ENCODE assay signal across 19 cellular contexts in genomic region chr22:31652911-31653684, GRCh38. TPM values are rescaled to one million over a fixed set of nuclear protein-coding genes. Genes with fewer than 3 reads are reported as not detected.
DNase-seq lines count a peak whose midpoint lies in the region; ATAC-seq, FAIRE-seq and TF ChIP-seq lines count a peak whose summit lies in the region.
"Had no signal": no experiment of that assay in that cellular context is flagged by ENCODE, and none has a peak within 500 bp of the region (broad histone marks: within the 10 kb centered on the region; RNA-seq: fewer than 3 reads in every experiment).

No MANE protein-coding gene starts in this region.

- H3K9me3 ChIP-seq in GM12878 (replicated peaks; ENCODE audit: control insufficient read depth, insufficient read depth, low read length) = no peaks in the 10 kb centered on the region
- H3K9me3 ChIP-seq: BE2C, Peyer's patch, right atrium auricular region had no signal

- CTCF ChIA-PET in GM12878 (lab: Yijun Ruan, JAX) (interaction anchor here (1.2 to 3.3 kb wide), 4 partner anchors 8 to 19 kb away, joined by 3 to 11 read pairs (median 8); no protein-coding TSS in a partner anchor), T-cell (lab: Charles Lee) (interaction anchor here in 1 of 2 donors (0.7 kb wide), 1 partner anchor 325 kb away, joined by 5 read pairs; no protein-coding TSS in a partner anchor)

- TF ChIP-seq EP300 in GM12878 (IDR thresholded peaks at IDR 0.05; ENCODE audit: borderline replicate concordance in 1 of 2, control insufficient read depth in 1 of 2, low read depth in 2 of 2, low read length in 2 of 2) = no peak

- no TSS peak for BruUV-seq in GM12878 (replicated peaks; lab: Mats Ljungman, UMichigan)

- H3K4me2 ChIP-seq in GM12878 (ENCODE audit: control insufficient read depth, insufficient read depth) = peak overlapping the region; percentile 73

- H3K36me3 Mint-ChIP-seq in T-cell = peaks cover 17% of the 10 kb centered on the region

- no peaks in the 10 kb centered on the region for H3K9me3 Mint-ChIP-seq in T-cell
- H3K9me3 Mint-ChIP-seq: stimulated activated effector memory CD8-positive, alpha-beta T cell treated with anti-CD3 and anti-CD28 coated beads, Interleukin-12 subunit alpha, Interleukin-12 subunit beta, amount 100 ng/mL, for 72 hours; T-helper 2 cell treated with Interferon-gamma antibody and Interleukin-4, amounts not matched to agents 5 μg/mL and 100 μg/mL, for 36 hours had no signal

- no peak for TF ChIP-seq CTCF in GM12878 (IDR thresholded peaks at IDR 0.05 in 2 of 3, conservative IDR thresholded peaks at IDR 0.05 in 1 of 3; ENCODE audit: control insufficient read depth in 2 of 3, extremely low read depth in 1 of 3, insufficient read depth in 1 of 3, low read depth in 3 of 3, low read length in 3 of 3)

- H3K4me1 ChIP-seq in GM12878 (ENCODE audit: control insufficient read depth, insufficient read depth, low read length) = peaks cover 39% of the 10 kb centered on the region
- H3K4me1 ChIP-seq: BE2C, Peyer's patch, right atrium auricular region had no signal

- no peaks in the 10 kb centered on the region for H3K27me3 ChIP-seq in GM12878 (replicated peaks in 1 of 2; ENCODE audit: control insufficient read depth in 2 of 2, insufficient read depth in 2 of 2, low read length in 1 of 2)
- H3K27me3 ChIP-seq: BE2C, Peyer's patch, right atrium auricular region had no signal

- no peaks in the 10 kb centered on the region for H3K36me3 ChIP-seq in GM12878 (ENCODE audit: control insufficient read depth in 2 of 2, insufficient read depth in 2 of 2, low read length in 1 of 2)

- peak; percentile 55 for DNase-seq in DMS153 treated with DMSO at 0.1 percent for 48 hours (lab: John Stamatoyannopoulos, UW; ENCODE audit: unreplicated experiment)
- DNase-seq in NCI-H146 treated with DMSO at 0.1 percent for 48 hours (lab: John Stamatoyannopoulos, UW; ENCODE audit: unreplicated experiment) = peak; percentile 59
- DNase-seq in GM12878 (ENCODE audit: low read depth, low spot score) = no peak
- DNase-seq in pons (ENCODE audit: low spot score) = peak; percentile 25
- no peak for DNase-seq in head of caudate nucleus
- no peak for DNase-seq in OCI-M2 (lab: John Stamatoyannopoulos, UW; ENCODE audit: unreplicated experiment)
- DNase-seq in T-cell = no peak
- DNase-seq: activated CD4-positive, alpha-beta T cell treated with anti-CD3 and anti-CD28 coated beads, Interleukin-2, amount 50 U/mL, for 48 hours; BE2C; NCI-H187; Peyer's patch; stimulated activated CD4-positive, alpha-beta T cell treated with anti-CD3 and anti-CD28 coated beads, Interleukin-4, amount 100 ng/mL, for 1 hour had no signal

- H3K9ac ChIP-seq in GM12878 (ENCODE audit: control insufficient read depth, insufficient read depth, low read length) = peak overlapping the region; percentile 56

- POLR2A ChIA-PET in GM12878 (lab: Charles Lee) (interaction anchor here (0.7 to 3.2 kb wide), 8 partner anchors 9 to 162 kb away, joined by 3 to 26 read pairs (median 4); partner anchors contain the start of genes DEPDC5 and PISD), T-cell (lab: Charles Lee) (no interaction called here)

- TF ChIP-seq POLR2A in GM12878 (IDR thresholded peaks at IDR 0.05; ENCODE audit: low read depth, low read length) = no peak

- no peak for FAIRE-seq in GM12878 (lab: Jason Lieb, UNC)
- FAIRE-seq: astrocyte, frontal cortex, G401.6 had no signal

- H3K27ac Mint-ChIP-seq in T-cell = no peak overlapping the region
- H3K27ac Mint-ChIP-seq: stimulated activated effector memory CD8-positive, alpha-beta T cell treated with anti-CD3 and anti-CD28 coated beads, Interleukin-12 subunit alpha, Interleukin-12 subunit beta, amount 100 ng/mL, for 72 hours; T-helper 2 cell treated with Interferon-gamma antibody and Interleukin-4, amounts not matched to agents 5 μg/mL and 100 μg/mL, for 36 hours had no signal

- peak overlapping the region; percentile 85 for H3K27ac ChIP-seq in GM12878 (ENCODE audit: control insufficient read depth, insufficient read depth)
- H3K27ac ChIP-seq: Peyer's patch, right atrium auricular region had no signal

- H3K27me3 Mint-ChIP-seq in T-cell = no peaks in the 10 kb centered on the region

- RAD21 ChIA-PET in GM12878 (lab: Charles Lee; ENCODE audit: unreplicated experiment) = interaction anchor here (0.7 to 3.4 kb wide), 5 partner anchors 9 to 99 kb away, joined by 3 to 37 read pairs (median 4); partner anchors contain the start of gene PISD

- SMC1A ChIA-PET in GM12878 (lab: Charles Lee; ENCODE audit: uncharacterized antibody, unreplicated experiment) = interaction anchor here (0.6 to 2.0 kb wide), 6 partner anchors 9 to 162 kb away, joined by 3 to 20 read pairs (median 4); partner anchors contain the start of gene PISD

- no peaks in the 10 kb centered on the region; the same call in 1 of the 2 replicates for H4K20me1 ChIP-seq in GM12878 (ENCODE audit: control insufficient read depth, insufficient read depth)

- no peak overlapping the region for H2AFZ ChIP-seq in GM12878 (ENCODE audit: control insufficient read depth, low read depth, low read length)

- H3K4me1 Mint-ChIP-seq in T-cell = peaks cover 24 to 37% (median 33%) of the 10 kb centered on the region in 3 donors

- ATAC-seq in GM12878 (peak; percentile 69), HG03342 (IDR thresholded peaks at IDR 0.05; ENCODE audit: unreplicated experiment) (no peak), T-cell (replicated peaks in 1 of 4) (no peak)
- ATAC-seq: stimulated activated effector memory CD8-positive, alpha-beta T cell treated with anti-CD3 and anti-CD28 coated beads, Interleukin-12 subunit alpha, Interleukin-12 subunit beta, amount 100 ng/mL, for 72 hours had no signal

- peaks cover 57% of the 10 kb centered on the region for H3K79me2 ChIP-seq in GM12878 (ENCODE audit: control insufficient read depth, insufficient read depth, low read length)

- WGBS in GM12878 (ENCODE audit: insufficient coverage, insufficient replicate concordance, low lambda C conversion rate, missing lambda C conversion rate) = 29% methylated on average over 9 of the region's 9 CpGs

- intact Hi-C loops in GM12878 (cut with micrococcal nuclease; ENCODE audit: unreplicated experiment) = no loop called here
- intact Hi-C loops in head of caudate nucleus (cut with DNase I) = no loop called here

- no peak overlapping the region for H3K4me3 Mint-ChIP-seq in T-cell
- H3K4me3 Mint-ChIP-seq: stimulated activated effector memory CD8-positive, alpha-beta T cell treated with anti-CD3 and anti-CD28 coated beads, Interleukin-12 subunit alpha, Interleukin-12 subunit beta, amount 100 ng/mL, for 72 hours; T-helper 2 cell treated with Interferon-gamma antibody and Interleukin-4, amounts not matched to agents 5 μg/mL and 100 μg/mL, for 36 hours had no signal

- TF ChIP-seq RAD21 in GM12878 (IDR thresholded peaks at IDR 0.05; ENCODE audit: insufficient read depth, low read depth, low read length) = no peak

- peak overlapping the region; percentile 61 for H3K4me3 ChIP-seq in GM12878
- H3K4me3 ChIP-seq: Peyer's patch, right atrium auricular region had no signal

- in situ Hi-C loops in GM12878 (cut with MboI) = no loop called here

TF ChIP-seq in GM12878, 131 proteins besides CTCF, POLR2A, EP300 and RAD21 (continues in another document):
- TF ChIP-seq IKZF2 (IDR thresholded peaks at IDR 0.05) (peak in 1 of 2 experiments; percentile 30; a peak in 1 of 4 replicates), NFIC (IDR thresholded peaks at IDR 0.05; ENCODE audit: low read depth, low read length) (peak; percentile 17; the same call in 1 of the 2 replicates), NR2C2 (IDR thresholded peaks at IDR 0.05; ENCODE audit: borderline replicate concordance, control insufficient read depth, insufficient read length, low read depth) (no peak), SIN3A (IDR thresholded peaks at IDR 0.05; ENCODE audit: low read depth, low read length) (no peak), RUNX3 (IDR thresholded peaks at IDR 0.05; ENCODE audit: low read length) (peak; percentile 51), POU2F2 (IDR thresholded peaks at IDR 0.05; ENCODE audit: borderline replicate concordance, low read depth, low read length) (0 out of 3 replicates have a peak, but pooled peaks have one; percentile 25), FOS (IDR thresholded peaks at IDR 0.05; ENCODE audit: borderline replicate concordance, extremely low read depth, insufficient read length) (no peak), ZNF207 (IDR thresholded peaks at IDR 0.05; ENCODE audit: borderline replicate concordance) (no peak), SRF (IDR thresholded peaks at IDR 0.05; ENCODE audit: low read depth in 2 of 2, low read length in 2 of 2) (no peak), FOXK2 (IDR thresholded peaks at IDR 0.05) (no peak), CHD1 (IDR thresholded peaks at IDR 0.05; ENCODE audit: low read depth, low read length) (no peak), TCF3 (IDR thresholded peaks at IDR 0.05; ENCODE audit: borderline replicate concordance, insufficient read depth, low read depth, low read length) (no peak), ZSCAN29 (IDR thresholded peaks at IDR 0.05) (no peak), ZNF384 (IDR thresholded peaks at IDR 0.05; ENCODE audit: borderline replicate concordance, low read depth, low read length) (peak; percentile 63; the same call in 1 of the 2 replicates), PAX5 (IDR thresholded peaks at IDR 0.05; ENCODE audit: borderline replicate concordance, low read depth, low read length) (peak; percentile 87), CREB1 (IDR thresholded peaks at IDR 0.05; ENCODE audit: low read depth) (0 out of 2 replicates have a peak, but pooled peaks have one; percentile 22), CBX5 (IDR thresholded peaks at IDR 0.05; ENCODE audit: low read depth) (no peak), ZNF217 (IDR thresholded peaks at IDR 0.05) (peak; percentile 5; the same call in 1 of the 2 replicates)

RNA-seq across cellular contexts. Expression of gene PISD, which starts 8.9 kb away (rescaled TPM):
- total RNA-seq in GM12878 (2013; cell fraction: nucleolus; rRNA removed) = 75.1 and 77.2 TPM in 2 replicates
- 41.3 and 44.7 TPM in 2 replicates for total RNA-seq in GM12878 (2014; rRNA removed)
- 24.2 and 25.8 TPM in 2 replicates for total RNA-seq in GM12878 (2014; rRNA removed; fragmentation: Illumina TruSeq; extraction: Trizol)
- 62.7 and 63.4 TPM in 2 replicates for total RNA-seq in GM12878 (2021)
- polyA plus RNA-seq in GM12878 (2011; ENCODE audit: low read depth) = 18.1 TPM
- 22.5 and 46.8 TPM in 2 replicates for polyA plus RNA-seq in GM12878 (2011; rRNA removed)
- 66.2 and 74.7 TPM in 2 replicates for polyA plus RNA-seq in GM12878 (2011; cell fraction: cytosol; rRNA removed)
- 157 and 166 TPM in 2 replicates for polyA plus RNA-seq in GM12878 (2011; cell fraction: nucleus; rRNA removed)
- 34.4 and 39.1 TPM in 2 replicates for polyA plus RNA-seq in GM12878 (2012)
- polyA plus RNA-seq in GM12878 (2014; fragmentation: Illumina TruSeq; extraction: Trizol) = 24.5 and 36.9 TPM in 2 replicates
- 10 to 100 TPM; 31.1 to 44.9 TPM for polyA plus RNA-seq in GM12878 (2014; fragmentation: Nextera tagmentation; extraction: Ambion mirVana)
- 49.1 and 51.4 TPM in 2 replicates for polyA plus RNA-seq in GM12878 (2014; rRNA removed)
- polyA plus RNA-seq in GM12878 (2016; fragmentation: Nextera tagmentation; extraction: Ambion mirVana) = 10 to 100 TPM; 48.3 to 54.9 TPM
- 28.3 and 51.8 TPM in 2 replicates for polyA minus RNA-seq in GM12878 (2011; rRNA and poly(A)+ RNA removed)
- polyA minus RNA-seq in GM12878 (2011; cell fraction: cytosol; rRNA and poly(A)+ RNA removed) = 19.8 and 21.5 TPM in 2 replicates
- 24.8 and 28.7 TPM in 2 replicates for polyA minus RNA-seq in GM12878 (2011; cell fraction: nucleus; rRNA and poly(A)+ RNA removed)
- total RNA-seq in T-cell = 10 to 100 TPM; 35.0 to 44.2 (median 39.3) TPM

Comparison
In these comparisons a context has a peak if more than half of its experiments do, and no peak if none do; other contexts are left out.
1. DNase-seq: peak in DMS153 treated with DMSO at 0.1 percent for 48 hours (single experiment), NCI-H146 treated with DMSO at 0.1 percent for 48 hours (single experiment) and pons (single experiment); none in GM12878 (single experiment), head of caudate nucleus (0 of 42), OCI-M2 (single experiment) and T-cell (0 of 34).